In the genomic region with DNA sequence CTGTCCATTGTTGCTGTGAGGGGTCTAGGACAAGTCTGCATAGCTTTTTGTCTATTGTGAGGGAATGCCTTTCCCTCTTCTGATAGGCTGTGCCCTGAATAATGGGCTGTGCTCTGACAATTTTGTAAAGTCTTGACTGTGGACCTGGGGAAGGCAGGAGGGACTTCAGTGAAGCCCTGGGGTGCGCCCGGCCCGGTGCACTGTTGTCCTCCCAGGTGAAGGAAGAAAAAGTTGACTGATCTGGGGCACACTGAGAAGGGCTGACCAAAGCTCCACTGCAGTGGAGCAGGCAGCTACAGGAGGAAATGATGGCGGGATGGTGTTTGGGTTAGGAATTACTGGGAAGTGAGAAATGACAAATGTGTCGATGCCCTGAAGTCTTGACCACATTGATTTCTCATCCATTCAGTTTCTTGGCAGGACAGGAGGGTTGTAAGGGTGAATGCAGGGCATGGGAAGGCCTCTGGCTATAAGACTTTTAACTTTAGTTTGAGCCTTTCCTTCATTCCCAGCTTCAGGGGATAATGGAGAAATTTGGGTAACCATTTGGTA, we compare ENCODE assay signal across 18 cellular contexts.
DNase-seq lines count a peak whose midpoint lies in the region; ATAC-seq and TF ChIP-seq lines count a peak whose summit lies in the region.
"Had no signal": no experiment of that assay in that cellular context is flagged by ENCODE, and none has a peak within 500 bp of the region (broad histone marks: within the 10 kb centered on the region; RNA-seq: fewer than 3 reads in every experiment).

No MANE protein-coding gene starts in this region.

- POLR2A ChIA-PET in HEK293T (lab: Yijun Ruan, JAX): no interaction called here

- ATAC-seq in lung (ENCODE audit: insufficient read depth, low FRiP score): no peak
- no peak for ATAC-seq in GM18858 (IDR thresholded peaks at IDR 0.05; ENCODE audit: unreplicated experiment)
- no peak for ATAC-seq in stimulated activated naive CD8-positive, alpha-beta T cell treated with anti-CD3 and anti-CD28 coated beads, Interleukin-15, Interleukin-2, amounts not matched to agents 100 U/mL and 50 U/mL, for 24 hours
- no peak for ATAC-seq in GM19328 (IDR thresholded peaks at IDR 0.05; ENCODE audit: unreplicated experiment)

- intact Hi-C loops in esophagus muscularis mucosa (cut with DNase I): no loop called here

- no peaks in the 10 kb centered on the region for H3K9me3 Mint-ChIP-seq in progenitor cell of endocrine pancreas (ENCODE audit: low read depth)
- H3K9me3 Mint-ChIP-seq: CD4-positive, alpha-beta memory T cell had no signal

- H3K27ac ChIP-seq in VCaP (peak overlapping the region; percentile 48), esophagus muscularis mucosa (replicated peaks in 1 of 4) (no peak overlapping the region), lung (ENCODE audit: low read depth in 1 of 2, low read length in 1 of 2) (no peak overlapping the region)
- H3K27ac ChIP-seq: GM23248 had no signal

- H3K36me3 ChIP-seq in esophagus muscularis mucosa (no peaks in the 10 kb centered on the region), lung (ENCODE audit: control insufficient read depth in 2 of 2, insufficient read depth in 2 of 2, low read length in 2 of 2) (no peaks in the 10 kb centered on the region)

- H3K4me3 ChIP-seq in esophagus muscularis mucosa (no peak overlapping the region), lung (no peak overlapping the region)
- H3K4me3 ChIP-seq: GM23248 had no signal

- H3K4me1 ChIP-seq in esophagus muscularis mucosa (no peaks in the 10 kb centered on the region), lung (ENCODE audit: control insufficient read depth in 2 of 2, insufficient read depth in 2 of 2, low read length in 2 of 2) (no peaks in the 10 kb centered on the region)

- H3K27me3 Mint-ChIP-seq in progenitor cell of endocrine pancreas: peaks cover 11% of the 10 kb centered on the region

- no peak for TF ChIP-seq POLR2A in esophagus muscularis mucosa (IDR thresholded peaks at IDR 0.05; ENCODE audit: low read depth)

- no peak overlapping the region for H3K4me3 Mint-ChIP-seq in progenitor cell of endocrine pancreas (ENCODE audit: low read depth)
- H3K4me3 Mint-ChIP-seq: CD4-positive, alpha-beta memory T cell had no signal

- H3K36me3 Mint-ChIP-seq in progenitor cell of endocrine pancreas (ENCODE audit: insufficient read depth): no peaks in the 10 kb centered on the region
- H3K36me3 Mint-ChIP-seq: CD4-positive, alpha-beta memory T cell had no signal

- no peak for TF ChIP-seq EP300 in esophagus muscularis mucosa (IDR thresholded peaks at IDR 0.05)

- H3K27me3 ChIP-seq in esophagus muscularis mucosa (peaks cover 0 to 12% (median 0%) of the 10 kb centered on the region in 4 donors), lung (ENCODE audit: control insufficient read depth, insufficient read depth) (no peaks in the 10 kb centered on the region)

- peak overlapping the region; percentile 5 for H3K27ac Mint-ChIP-seq in progenitor cell of endocrine pancreas

- CTCF ChIA-PET in HEK293T (lab: Yijun Ruan, JAX): no interaction called here

- H3K9me3 ChIP-seq in esophagus muscularis mucosa (no peaks in the 10 kb centered on the region), lung (ENCODE audit: control insufficient read depth in 2 of 2, insufficient read depth in 1 of 2, low read length in 1 of 2) (no peaks in the 10 kb centered on the region)

- WGBS in esophagus muscularis mucosa: 79% methylated on average over 5 of the region's 5 CpGs
- 89 to 92% methylated on average over 5 of the region's 5 CpGs for WGBS in lung, 2 donors

- H3K4me1 Mint-ChIP-seq in progenitor cell of endocrine pancreas (ENCODE audit: low read depth): peaks cover 15% of the 10 kb centered on the region
- H3K4me1 Mint-ChIP-seq: CD4-positive, alpha-beta memory T cell had no signal

- TF ChIP-seq CTCF in VCaP (conservative IDR thresholded peaks at IDR 0.05) (no peak), esophagus muscularis mucosa (IDR thresholded peaks at IDR 0.05) (no peak), lung (IDR thresholded peaks at IDR 0.05; ENCODE audit: control extremely low read depth, extremely low read depth) (no peak), progenitor cell of endocrine pancreas (IDR thresholded peaks at IDR 0.05; ENCODE audit: unreplicated experiment) (no peak)

- DNase-seq in esophagus muscularis mucosa (ENCODE audit: extremely low spot score): peak; percentile 74
- DNase-seq in lung (ENCODE audit: low spot score): peak; percentile 26
- no peak for DNase-seq in progenitor cell of endocrine pancreas (ENCODE audit: low spot score, unreplicated experiment)
- DNase-seq in stimulated activated naive CD8-positive, alpha-beta T cell treated with anti-CD3 and anti-CD28 coated beads, Interleukin-15, Interleukin-2, amounts not matched to agents 100 U/mL and 50 U/mL, for 24 hours: no peak
- no peak for DNase-seq in HEK293T (ENCODE audit: extremely low spot score)
- DNase-seq: C1 segment of cervical spinal cord; Calu3; CD4-positive, alpha-beta memory T cell; COR-L47; DMS53; DMS79 treated with DMSO at 0.1 percent for 48 hours; GF-D8; GM23248; H7; HCEC 1CT had no signal

TF ChIP-seq in HEK293T, 16 proteins besides CTCF, POLR2A, EP300 and RAD21:
- no peak for TF ChIP-seq LEF1 (IDR thresholded peaks at IDR 0.05; ENCODE audit: borderline replicate concordance)
- no peak for TF ChIP-seq CTBP1 (IDR thresholded peaks at IDR 0.05; ENCODE audit: borderline replicate concordance)
- no peak for TF ChIP-seq NFRKB (IDR thresholded peaks at IDR 0.05)
- TF ChIP-seq TARDBP (IDR thresholded peaks at IDR 0.05): no peak
- no peak for TF ChIP-seq ZNF384 (IDR thresholded peaks at IDR 0.05)
- no peak for TF ChIP-seq FOXM1 (IDR thresholded peaks at IDR 0.05; ENCODE audit: borderline replicate concordance)
- TF ChIP-seq, protein P1, sequence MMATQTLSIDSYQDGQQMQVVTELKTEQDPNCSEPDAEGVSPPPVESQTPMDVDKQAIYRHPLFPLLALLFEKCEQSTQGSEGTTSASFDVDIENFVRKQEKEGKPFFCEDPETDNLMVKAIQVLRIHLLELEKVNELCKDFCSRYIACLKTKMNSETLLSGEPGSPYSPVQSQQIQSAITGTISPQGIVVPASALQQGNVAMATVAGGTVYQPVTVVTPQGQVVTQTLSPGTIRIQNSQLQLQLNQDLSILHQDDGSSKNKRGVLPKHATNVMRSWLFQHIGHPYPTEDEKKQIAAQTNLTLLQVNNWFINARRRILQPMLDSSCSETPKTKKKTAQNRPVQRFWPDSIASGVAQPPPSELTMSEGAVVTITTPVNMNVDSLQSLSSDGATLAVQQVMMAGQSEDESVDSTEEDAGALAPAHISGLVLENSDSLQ (IDR thresholded peaks at IDR 0.05): no peak
- TF ChIP-seq SUZ12 (IDR thresholded peaks at IDR 0.05): no peak
- TF ChIP-seq FOXK2 (IDR thresholded peaks at IDR 0.05): no peak
- TF ChIP-seq BHLHE40 (IDR thresholded peaks at IDR 0.05; ENCODE audit: borderline replicate concordance): no peak
- TF ChIP-seq ARNT (IDR thresholded peaks at IDR 0.05): no peak
- TF ChIP-seq SP1 (IDR thresholded peaks at IDR 0.05): no peak
- TF ChIP-seq HDGF (IDR thresholded peaks at IDR 0.05; ENCODE audit: borderline replicate concordance): no peak
- TF ChIP-seq FOXA1 (IDR thresholded peaks at IDR 0.05): no peak
- TF ChIP-seq L3MBTL2 (conservative IDR thresholded peaks at IDR 0.05): no peak
- TF ChIP-seq ELF4 (IDR thresholded peaks at IDR 0.05): no peak

Comparison
In these comparisons a context has a peak if more than half of its experiments do, and no peak if none do; other contexts are left out.
1. DNase-seq: peak in esophagus muscularis mucosa (single experiment) and lung (single experiment); none in progenitor cell of endocrine pancreas (single experiment), stimulated activated naive CD8-positive, alpha-beta T cell treated with anti-CD3 and anti-CD28 coated beads, Interleukin-15, Interleukin-2, amounts not matched to agents 100 U/mL and 50 U/mL, for 24 hours (single experiment) and HEK293T (single experiment).